9 cellular contexts compared by ENCODE assay signal in the genomic region with DNA sequence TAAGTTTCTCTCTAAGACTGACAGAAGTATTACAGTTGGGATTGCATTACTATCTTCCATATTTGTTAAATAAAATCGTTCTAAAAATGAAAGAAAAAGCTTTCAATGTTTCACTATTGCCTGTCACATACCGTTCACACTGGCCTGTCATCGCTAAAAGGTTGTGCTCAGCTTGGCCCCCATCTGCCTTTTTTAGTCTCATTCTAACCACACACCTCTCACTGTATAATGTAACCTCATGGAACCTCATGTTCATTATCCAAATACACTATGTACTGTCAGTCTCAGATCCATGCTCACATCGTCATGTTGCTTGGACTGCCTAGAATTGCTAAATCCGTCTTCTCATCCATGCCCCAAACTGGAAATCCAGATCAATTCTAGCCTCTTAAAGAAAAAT.
"Had no signal": no experiment of that assay in that cellular context is flagged by ENCODE, and none has a peak within 500 bp of the region (broad histone marks: within the 10 kb centered on the region; RNA-seq: fewer than 3 reads in every experiment).

No MANE protein-coding gene starts in this region.

- FAIRE-seq: HepG2 had no signal

- DNase-seq: H7, HFFc6, KBM-7 had no signal

- H2AFZ ChIP-seq: GM23338 had no signal

- H3K36me3 ChIP-seq: HAP-1 had no signal

- H3K9me3 ChIP-seq: HAP-1 had no signal

- H3K4me1 ChIP-seq: HAP-1 had no signal

- ATAC-seq: GM23338, HCT116, HepG2 had no signal

- H3K9ac ChIP-seq: KMS-11 had no signal

- H3K4me3 ChIP-seq: GM23338, HAP-1 had no signal

- H3K4me2 ChIP-seq: GM23338, KMS-11 had no signal

- H3K27ac ChIP-seq: HL-60, KMS-11 had no signal
